Comparison of ENCODE assay signal across 15 cellular contexts in genomic region chr14:99576304-99576703, GRCh38. TPM values are rescaled to one million over a fixed set of nuclear protein-coding genes. Genes with fewer than 3 reads are reported as not detected.
A peak's percentile ranks its signal among the peaks of the same experiment; 100 is the strongest.
DNase-seq lines count a peak whose midpoint lies in the region; ATAC-seq, FAIRE-seq and TF ChIP-seq lines count a peak whose summit lies in the region.
"Had no signal": no experiment of that assay in that cellular context is flagged by ENCODE, and none has a peak within 500 bp of the region (broad histone marks: within the 10 kb centered on the region; RNA-seq: fewer than 3 reads in every experiment).

No MANE protein-coding gene starts in this region.

- no peaks in the 10 kb centered on the region for H3K79me2 ChIP-seq in mesendoderm (ENCODE audit: control insufficient read depth, insufficient read depth, low read length)

- peaks cover 4% of the 10 kb centered on the region for H3K79me1 ChIP-seq in mesendoderm (ENCODE audit: low read length)

- H2BK15ac ChIP-seq in mesendoderm (replicated peaks; ENCODE audit: low read depth) = no peak overlapping the region

- no peaks in the 10 kb centered on the region for H3K9me3 ChIP-seq in thyroid gland
- H3K9me3 ChIP-seq in aorta (ENCODE audit: control insufficient read depth, low read length) = no peaks in the 10 kb centered on the region

- no CpG with 5 or more reads among the region's 5 CpGs for whole genome bisulfite sequencing in mesendoderm (ENCODE audit: extremely low coverage, insufficient coverage, low lambda C conversion rate)
- 40 to 67% methylated on average over 1 to 5 of the region's 5 CpGs for WGBS in thyroid gland, 2 donors
- 81 to 91% methylated on average over 5 of the region's 5 CpGs for WGBS in aorta, 2 donors

- H3K36me3 ChIP-seq in mesendoderm (ENCODE audit: control insufficient read depth, insufficient read depth, low read length) (no peaks in the 10 kb centered on the region), thyroid gland (no peaks in the 10 kb centered on the region), aorta (ENCODE audit: control insufficient read depth in 1 of 2, insufficient read depth in 2 of 2, low read length in 1 of 2) (no peaks in the 10 kb centered on the region)

- no peak overlapping the region for H3K18ac ChIP-seq in mesendoderm (ENCODE audit: low read length)

- H2AK5ac ChIP-seq in mesendoderm (ENCODE audit: low read length) = no peak overlapping the region

- no peak overlapping the region for H4K5ac ChIP-seq in mesendoderm (ENCODE audit: low read length)

- H3K23ac ChIP-seq in mesendoderm (ENCODE audit: low read length) = no peak overlapping the region

- no peak overlapping the region for H3K4me3 Mint-ChIP-seq in brain
- H3K4me3 Mint-ChIP-seq: activated CD8-positive, alpha-beta memory T cell treated with anti-CD3 and anti-CD28 coated beads, Interleukin-2, amount 10 ng/mL, durations not matched to agents 7 days and 5 days had no signal

- TF ChIP-seq POLR2A in thyroid gland (IDR thresholded peaks at IDR 0.05) = no peak
- TF ChIP-seq POLR2A in H54 (IDR thresholded peaks at IDR 0.05; ENCODE audit: low read depth, low read length) = no peak

- peak overlapping the region; percentile 35 for H3K56ac ChIP-seq in mesendoderm (ENCODE audit: low read length)

- no peaks in the 10 kb centered on the region for H3K27me3 ChIP-seq in mesendoderm (ENCODE audit: insufficient read depth, low read length, poor library complexity)
- no peaks in the 10 kb centered on the region for H3K27me3 ChIP-seq in thyroid gland
- no peaks in the 10 kb centered on the region for H3K27me3 ChIP-seq in aorta (ENCODE audit: control insufficient read depth in 1 of 2, insufficient read depth in 2 of 2, low read length in 1 of 2)

- no peak overlapping the region for H2BK5ac ChIP-seq in mesendoderm (ENCODE audit: low read length)

- H2BK120ac ChIP-seq in mesendoderm (ENCODE audit: low read depth, low read length) = no peak overlapping the region

- no peak overlapping the region for H3K9ac ChIP-seq in mesendoderm (ENCODE audit: low read length)

- peaks cover 50% of the 10 kb centered on the region for H3K4me1 ChIP-seq in mesendoderm (ENCODE audit: control insufficient read depth, low read depth, low read length)
- peaks cover 65 to 90% of the 10 kb centered on the region in 2 donors for H3K4me1 ChIP-seq in thyroid gland
- H3K4me1 ChIP-seq in aorta (ENCODE audit: control insufficient read depth in 1 of 2, insufficient read depth in 2 of 2, low read length in 2 of 2) = no peaks in the 10 kb centered on the region

- H3K27me3 Mint-ChIP-seq in brain = no peaks in the 10 kb centered on the region
- H3K27me3 Mint-ChIP-seq: activated CD8-positive, alpha-beta memory T cell treated with anti-CD3 and anti-CD28 coated beads, Interleukin-2, amount 10 ng/mL, durations not matched to agents 7 days and 5 days had no signal

- peak; percentile 45 for DNase-seq in DMS 273 (lab: John Stamatoyannopoulos, UW; ENCODE audit: unreplicated experiment)
- no peak for DNase-seq in DMS 273 treated with DMSO at 0.1 percent for 48 hours (lab: John Stamatoyannopoulos, UW)
- DNase-seq in mesendoderm = peak; percentile 42
- peak; percentile 53 to 56 for DNase-seq in thyroid gland
- DNase-seq in H54 (ENCODE audit: insufficient read length, low spot score) = no peak
- DNase-seq in aorta = no peak
- DNase-seq: activated CD8-positive, alpha-beta memory T cell treated with anti-CD3 and anti-CD28 coated beads, Interleukin-2, amount 10 ng/mL, durations not matched to agents 7 days and 5 days; activated naive CD4-positive, alpha-beta T cell treated with anti-CD3 and anti-CD28 coated beads, Interleukin-2, amount 50 U/mL, for 16 hours; KG1; naive B cell; NCI-H1694; NCI-H748 treated with DMSO at 0.1 percent for 48 hours had no signal

- FAIRE-seq in H54 (lab: Jason Lieb, UNC) = no peak

- intact Hi-C loops in thyroid gland (cut with DNase I) (no loop called here), aorta (cut with DNase I) (no loop called here)

- H3K27ac Mint-ChIP-seq in brain = peak overlapping the region in 3 of 5 experiments; percentile 68 to 97 (median 92)
- H3K27ac Mint-ChIP-seq: activated CD8-positive, alpha-beta memory T cell treated with anti-CD3 and anti-CD28 coated beads, Interleukin-2, amount 10 ng/mL, durations not matched to agents 7 days and 5 days had no signal

- no peak for TF ChIP-seq CTCF in brain (conservative IDR thresholded peaks at IDR 0.05)
- TF ChIP-seq CTCF in thyroid gland (IDR thresholded peaks at IDR 0.05) = no peak

- no peak overlapping the region for H3K4ac ChIP-seq in mesendoderm (ENCODE audit: low read depth, low read length)

- H3K36me3 Mint-ChIP-seq in brain = no peaks in the 10 kb centered on the region
- H3K36me3 Mint-ChIP-seq: activated CD8-positive, alpha-beta memory T cell treated with anti-CD3 and anti-CD28 coated beads, Interleukin-2, amount 10 ng/mL, durations not matched to agents 7 days and 5 days; naive B cell had no signal

- no peak overlapping the region for H3K4me2 ChIP-seq in mesendoderm (ENCODE audit: low read length)

- no peaks in the 10 kb centered on the region for H3K9me3 Mint-ChIP-seq in brain
- H3K9me3 Mint-ChIP-seq: naive B cell had no signal

- H4K8ac ChIP-seq in mesendoderm (ENCODE audit: low read depth, low read length) = no peak overlapping the region

- H3K4me1 Mint-ChIP-seq in brain = peaks cover 94% of the 10 kb centered on the region
- H3K4me1 Mint-ChIP-seq: activated CD8-positive, alpha-beta memory T cell treated with anti-CD3 and anti-CD28 coated beads, Interleukin-2, amount 10 ng/mL, durations not matched to agents 7 days and 5 days had no signal

- no peak overlapping the region for H3K27ac ChIP-seq in mesendoderm (ENCODE audit: low read depth, low read length)
- H3K27ac ChIP-seq in thyroid gland = peak overlapping the region; percentile 80 to 93 (median 93)
- H3K27ac ChIP-seq in aorta (ENCODE audit: low read depth in 1 of 2, low read length in 2 of 2) = no peak overlapping the region
- H3K27ac ChIP-seq: 22Rv1 had no signal

- no peak for ATAC-seq in GM18870 (IDR thresholded peaks at IDR 0.05; ENCODE audit: unreplicated experiment)
- no peak for ATAC-seq in aorta (ENCODE audit: low FRiP score)
- ATAC-seq: activated CD8-positive, alpha-beta memory T cell treated with anti-CD3 and anti-CD28 coated beads, Interleukin-2, amount 10 ng/mL, durations not matched to agents 7 days and 5 days had no signal

- H3K4me3 ChIP-seq in mesendoderm (ENCODE audit: low read length) (no peak overlapping the region), thyroid gland (replicated peaks in 1 of 3) (no peak overlapping the region), aorta (ENCODE audit: low read length in 2 of 2) (no peak overlapping the region)

RNA-seq across cellular contexts. Expression of gene CCDC85C, which starts 27.7 kb away (rescaled TPM):
- polyA plus RNA-seq in brain (ENCODE audit: insufficient read depth, low read depth, low replicate concordance) = 41.4 TPM
- polyA plus RNA-seq in mesendoderm (2013, experiment 1 of 2) = 10.1 TPM
- 10.7 TPM for polyA plus RNA-seq in mesendoderm (2013, experiment 2 of 2)
- 10 to 100 TPM in 3 of 4 donors, 1 to 10 TPM in 1; 8.6 to 28.3 (median 17.3) TPM for total RNA-seq in thyroid gland
- total RNA-seq in aorta = 1 to 10 TPM; 6.4 to 7.6 TPM
- polyA plus RNA-seq in aorta = 1 to 10 TPM; 1.2 to 8.1 TPM

Comparison
In these comparisons a context has a peak if more than half of its experiments do, and no peak if none do; other contexts are left out.
1. DNase-seq: peak in DMS 273 (single experiment), mesendoderm (single experiment) and thyroid gland (2 of 2); none in DMS 273 treated with DMSO at 0.1 percent for 48 hours (single experiment), H54 (single experiment) and aorta (0 of 2).
2. H3K27ac ChIP-seq: peak in thyroid gland (3 of 3); none in mesendoderm (single experiment) and aorta (0 of 2).